In the genomic region with DNA sequence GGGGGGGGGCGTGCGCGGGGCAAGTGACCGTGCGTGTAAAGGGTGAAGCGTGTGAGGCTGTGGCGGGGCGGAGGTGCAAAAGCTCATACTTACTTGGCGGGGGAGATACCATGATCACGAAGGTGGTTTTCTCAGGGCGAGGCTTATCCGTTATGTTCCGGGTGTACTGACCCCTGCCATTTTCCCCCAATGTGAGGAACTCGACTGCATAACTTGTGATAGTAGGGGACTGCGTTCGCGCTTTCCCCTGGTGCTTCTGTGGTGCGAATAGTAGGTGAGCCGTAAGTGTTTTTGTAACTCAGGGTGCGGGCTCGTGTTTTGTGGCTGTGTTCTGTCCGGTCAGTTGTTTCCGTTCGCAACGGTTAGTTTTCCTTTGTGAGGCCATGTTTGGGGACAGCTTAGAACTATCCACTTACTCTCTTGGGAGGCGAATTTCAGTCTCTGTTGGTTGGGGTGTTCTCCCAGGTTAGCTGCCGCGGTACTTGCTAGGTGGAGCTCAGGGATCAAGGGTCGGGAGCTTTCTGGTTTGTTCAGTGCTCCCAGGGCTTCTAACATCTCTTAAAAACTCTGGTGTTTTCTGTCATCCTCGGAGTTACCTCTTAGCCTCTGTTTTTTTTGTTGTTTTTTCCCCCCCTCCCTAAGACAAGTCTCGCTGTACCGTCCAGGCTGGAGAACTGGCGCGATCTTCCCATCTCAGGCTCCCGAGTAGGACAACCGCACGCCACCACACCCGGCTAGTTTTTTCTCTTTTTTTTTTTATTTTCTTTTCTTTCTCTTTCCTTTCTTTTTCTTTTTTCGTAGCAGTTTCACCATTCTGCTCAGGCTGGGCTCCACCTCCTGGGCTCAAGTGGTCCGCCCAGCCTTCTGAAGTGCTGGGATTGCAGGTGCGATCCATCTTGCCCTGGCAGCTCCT, we compare ENCODE assay signal across 8 cellular contexts. TPM values are rescaled to one million over a fixed set of nuclear protein-coding genes. Genes with fewer than 3 reads are reported as not detected.
DNase-seq lines count a peak whose midpoint lies in the region; ATAC-seq and TF ChIP-seq lines count a peak whose summit lies in the region.
"Not testable (repeated sequence)": the region's sequence is repeated elsewhere in the genome, so short reads cannot be mapped to it uniquely, and the experiment has no call there.

No MANE protein-coding gene starts in this region.

- not testable (repeated sequence) for H3K27me3 Mint-ChIP-seq in activated CD4-positive, alpha-beta T cell treated with anti-CD3 and anti-CD28 coated beads, Interleukin-2, amount 10 ng/mL, durations not matched to agents 7 days and 5 days

- H3K4me3 Mint-ChIP-seq in activated CD4-positive, alpha-beta T cell treated with anti-CD3 and anti-CD28 coated beads, Interleukin-2, amount 10 ng/mL, durations not matched to agents 7 days and 5 days = peak overlapping the region; percentile 85

- DNase-seq in AG10803 (ENCODE audit: low read depth) = peak; percentile 95
- DNase-seq in GM19240 (ENCODE audit: insufficient read length, low spot score) = peak; percentile 35
- peak; percentile 44 for DNase-seq in NCI-H524 treated with DMSO at 0.1 percent for 48 hours (lab: John Stamatoyannopoulos, UW)
- peak; percentile 92 for DNase-seq in activated CD4-positive, alpha-beta T cell treated with anti-CD3 and anti-CD28 coated beads, Interleukin-2, amount 10 ng/mL, durations not matched to agents 7 days and 5 days
- peak; percentile 88 for DNase-seq in coronary artery (ENCODE audit: low spot score)
- peak; percentile 98 for DNase-seq in kidney glomerular epithelial cell (lab: John Stamatoyannopoulos, UW)
- DNase-seq in stimulated activated CD4-positive, alpha-beta T cell treated with anti-CD3 and anti-CD28 coated beads, Interleukin-12 subunit alpha, Interleukin-12 subunit beta, amount 100 ng/mL, for 4 hours = peak; percentile 78

- H3K27ac ChIP-seq in coronary artery = peak overlapping the region; percentile 64 to 89

- peak overlapping the region; percentile 93 for H3K27ac Mint-ChIP-seq in activated CD4-positive, alpha-beta T cell treated with anti-CD3 and anti-CD28 coated beads, Interleukin-2, amount 10 ng/mL, durations not matched to agents 7 days and 5 days

- not testable (repeated sequence) for H3K36me3 Mint-ChIP-seq in activated CD4-positive, alpha-beta T cell treated with anti-CD3 and anti-CD28 coated beads, Interleukin-2, amount 10 ng/mL, durations not matched to agents 7 days and 5 days (ENCODE audit: low read depth)

- TF ChIP-seq CTCF in AG10803 (conservative IDR thresholded peaks at IDR 0.05; ENCODE audit: low read length); coronary artery (IDR thresholded peaks at IDR 0.05): not testable (repeated sequence)

- not testable (repeated sequence) for H3K9me3 Mint-ChIP-seq in activated CD4-positive, alpha-beta T cell treated with anti-CD3 and anti-CD28 coated beads, Interleukin-2, amount 10 ng/mL, durations not matched to agents 7 days and 5 days

- H3K4me1 Mint-ChIP-seq in activated CD4-positive, alpha-beta T cell treated with anti-CD3 and anti-CD28 coated beads, Interleukin-2, amount 10 ng/mL, durations not matched to agents 7 days and 5 days = not testable (repeated sequence)

- H3K4me3 ChIP-seq in AG10803 (ENCODE audit: low read length) (peak overlapping the region; percentile 70), coronary artery (peak overlapping the region; percentile 72)

- POLR2A ChIA-PET in activated CD4-positive, alpha-beta T cell treated with anti-CD3 and anti-CD28 coated beads, Interleukin-2, amount 10 ng/mL, durations not matched to agents 7 days and 5 days (lab: Charles Lee) = interaction anchor here (0.6 to 1.6 kb wide), 3 partner anchors 133 to 868 kb away, joined by 4 to 6 read pairs (median 5); no protein-coding TSS in a partner anchor

- CTCF ChIA-PET in activated CD4-positive, alpha-beta T cell treated with anti-CD3 and anti-CD28 coated beads, Interleukin-2, amount 10 ng/mL, durations not matched to agents 7 days and 5 days (lab: Charles Lee) = not testable (repeated sequence)

- ATAC-seq in HG03354 (IDR thresholded peaks at IDR 0.05; ENCODE audit: poor library complexity, severe bottlenecking, unreplicated experiment) = peak; percentile 82

RNA-seq across cellular contexts. Expression of a gene that starts 39.3 kb away (rescaled TPM):
- total RNA-seq in activated CD4-positive, alpha-beta T cell treated with anti-CD3 and anti-CD28 coated beads, Interleukin-2, amount 10 ng/mL, durations not matched to agents 7 days and 5 days = under 1 TPM; 0.84 to 0.96 TPM

RNA-seq across cellular contexts. Expression of a gene that starts 48.7 kb away (rescaled TPM):
- 10 to 100 TPM; 64.3 to 77.7 TPM for total RNA-seq in activated CD4-positive, alpha-beta T cell treated with anti-CD3 and anti-CD28 coated beads, Interleukin-2, amount 10 ng/mL, durations not matched to agents 7 days and 5 days

Comparison
In these comparisons a context has a peak if more than half of its experiments do, and no peak if none do; other contexts are left out.
1. Peak in every context shown above with its lines: DNase-seq, ATAC-seq, H3K4me3 ChIP-seq and H3K27ac ChIP-seq.
2. DNase-seq: peak in every context shown above with its lines; median percentile 98 in kidney glomerular epithelial cell; 95 in AG10803; 92 in activated CD4-positive, alpha-beta T cell treated with anti-CD3 and anti-CD28 coated beads, Interleukin-2, amount 10 ng/mL, durations not matched to agents 7 days and 5 days; 88 in coronary artery; 78 in stimulated activated CD4-positive, alpha-beta T cell treated with anti-CD3 and anti-CD28 coated beads, Interleukin-12 subunit alpha, Interleukin-12 subunit beta, amount 100 ng/mL, for 4 hours; 44 in NCI-H524 treated with DMSO at 0.1 percent for 48 hours; 35 in GM19240.